Comparison of ENCODE assay signal across 1 cellular context in genomic region chr1:52142220-52143153, GRCh38.
TF ChIP-seq lines count a peak whose summit lies in the region.

No MANE protein-coding gene starts in this region.

TF ChIP-seq in HEK293, 187 proteins besides CTCF, POLR2A, EP300 and RAD21 (continued from another document):
- TF ChIP-seq ZBTB49 (tag by site-specific recombination; IDR thresholded peaks at IDR 0.05; ENCODE audit: low read depth): no peak
- no peak for TF ChIP-seq ZNF530 (tag by site-specific recombination; IDR thresholded peaks at IDR 0.05; ENCODE audit: low read depth)
- TF ChIP-seq ZNF692 (tag by site-specific recombination; IDR thresholded peaks at IDR 0.05): 0 out of 2 replicates have a peak, but pooled peaks have one; percentile 62
- TF ChIP-seq ZBTB20 (tag by site-specific recombination; IDR thresholded peaks at IDR 0.05): peak; percentile 99
- TF ChIP-seq ZNF624 (tag by site-specific recombination; IDR thresholded peaks at IDR 0.05): no peak
- peak; percentile 92 for TF ChIP-seq ZBTB8A (tag by site-specific recombination; IDR thresholded peaks at IDR 0.05)
- TF ChIP-seq ZIC2 (tag by site-specific recombination; IDR thresholded peaks at IDR 0.05): peak; percentile 53
- TF ChIP-seq ZFP37 (tag by site-specific recombination; IDR thresholded peaks at IDR 0.05): peak; percentile 82
- no peak for TF ChIP-seq ZSCAN18 (tag by site-specific recombination; IDR thresholded peaks at IDR 0.05)
- no peak for TF ChIP-seq ZNF292 (tag by site-specific recombination; IDR thresholded peaks at IDR 0.05; ENCODE audit: borderline replicate concordance, low read depth)
- no peak for TF ChIP-seq GLI2 (tag by site-specific recombination; IDR thresholded peaks at IDR 0.05; ENCODE audit: borderline replicate concordance, low read depth)
- TF ChIP-seq ZNF202 (tag by site-specific recombination; IDR thresholded peaks at IDR 0.05; ENCODE audit: borderline replicate concordance): no peak
- peak; percentile 51 for TF ChIP-seq ZBTB26 (tag by site-specific recombination; optimal IDR thresholded peaks at IDR 0.05)
- peak; percentile 80 for TF ChIP-seq GLIS2 (tag by site-specific recombination; IDR thresholded peaks at IDR 0.05)
- no peak for TF ChIP-seq ZBTB1 (tag by site-specific recombination; IDR thresholded peaks at IDR 0.05)
- TF ChIP-seq ZNF175 (tag by site-specific recombination; IDR thresholded peaks at IDR 0.05): no peak
- TF ChIP-seq KLF1 (tag by site-specific recombination; IDR thresholded peaks at IDR 0.05): no peak
- TF ChIP-seq ZNF18 (tag by site-specific recombination; IDR thresholded peaks at IDR 0.05): 0 out of 2 replicates have a peak, but pooled peaks have one; percentile 71
- TF ChIP-seq ZBTB17 (tag by site-specific recombination; IDR thresholded peaks at IDR 0.05): peak; percentile 58
- 0 out of 2 replicates have a peak, but pooled peaks have one; percentile 44 for TF ChIP-seq ZNF366 (tag by site-specific recombination; conservative IDR thresholded peaks at IDR 0.05)
- 0 out of 2 replicates have a peak, but pooled peaks have one; percentile 19 for TF ChIP-seq ZNF24 (tag by site-specific recombination; IDR thresholded peaks at IDR 0.05)
- TF ChIP-seq ZNF133 (tag by site-specific recombination; IDR thresholded peaks at IDR 0.05): no peak
- no peak for TF ChIP-seq IKZF3 (tag by site-specific recombination; IDR thresholded peaks at IDR 0.05)
- TF ChIP-seq ZNF132 (tag by site-specific recombination; IDR thresholded peaks at IDR 0.05; ENCODE audit: borderline replicate concordance): no peak
